ENCODE assay signal across 22 cellular contexts in genomic region chr17:76658387-76658705, GRCh38. TPM values are rescaled to one million over a fixed set of nuclear protein-coding genes. Genes with fewer than 3 reads are reported as not detected.
DNase-seq lines count a peak whose midpoint lies in the region; ATAC-seq and TF ChIP-seq lines count a peak whose summit lies in the region.
"Had no signal": no experiment of that assay in that cellular context is flagged by ENCODE, and none has a peak within 500 bp of the region (broad histone marks: within the 10 kb centered on the region; RNA-seq: fewer than 3 reads in every experiment).

No MANE protein-coding gene starts in this region.

- H3T11ph ChIP-seq in H9 (ENCODE audit: low read length), result no peak overlapping the region

- H3K27ac Mint-ChIP-seq in activated CD8-positive, alpha-beta memory T cell treated with anti-CD3 and anti-CD28 coated beads, Interleukin-2, amount 10 ng/mL, durations not matched to agents 7 days and 5 days, result peak overlapping the region; percentile 4
- H3K27ac Mint-ChIP-seq in T-cell (peak overlapping the region; percentile 84 to 91), H9 (no peak overlapping the region)
- no peak overlapping the region for H3K27ac Mint-ChIP-seq in activated T-cell treated with anti-CD3 and anti-CD28 coated beads, Interleukin-2, amount 50 U/mL, for 72 hours
- H3K27ac Mint-ChIP-seq: activated naive CD8-positive, alpha-beta T cell had no signal

- H2BK120ac ChIP-seq in H9 (ENCODE audit: low read depth, low read length, poor library complexity, severe bottlenecking), result no peak overlapping the region

- H3K36me3 ChIP-seq in esophagus (ENCODE audit: control insufficient read depth in 2 of 2, insufficient read depth in 2 of 2, low read length in 1 of 2) (no peaks in the 10 kb centered on the region), transverse colon (no peaks in the 10 kb centered on the region)
- H3K36me3 ChIP-seq: MG63, SJCRH30, stomach had no signal

- H2BK15ac ChIP-seq in H9 (ENCODE audit: low read depth, low read length), result no peak overlapping the region

- H3K27me3 ChIP-seq in esophagus (ENCODE audit: control insufficient read depth in 1 of 2, insufficient read depth in 2 of 2, low read length in 2 of 2) (no peaks in the 10 kb centered on the region), transverse colon (no peaks in the 10 kb centered on the region), H9 (ENCODE audit: insufficient read depth, low read length) (no peaks in the 10 kb centered on the region)
- H3K27me3 ChIP-seq: body of pancreas, MG63, stomach had no signal

- H2BK5ac ChIP-seq in H9 (ENCODE audit: insufficient read length, low read length), result no peak overlapping the region

- DNase-seq in activated CD8-positive, alpha-beta memory T cell treated with anti-CD3 and anti-CD28 coated beads, Interleukin-2, amount 10 ng/mL, durations not matched to agents 7 days and 5 days, result no peak
- DNase-seq in activated CD8-positive, alpha-beta memory T cell treated with anti-CD3 and anti-CD28 coated beads, Interleukin-2, amount 50 U/mL, for 4 hours, result no peak
- no peak for DNase-seq in T-cell
- DNase-seq in transverse colon, result no peak
- no peak for DNase-seq in NCI-H1105 (lab: John Stamatoyannopoulos, UW)
- no peak for DNase-seq in activated T-cell treated with anti-CD3 and anti-CD28 coated beads, Interleukin-2, amount 50 U/mL, for 72 hours
- DNase-seq in H9, result no peak
- DNase-seq: body of pancreas; GF-D8; glutamatergic neuron; MG63; midbrain; NCI-H187; NCI-H82; SJCRH30; stimulated activated CD4-positive, alpha-beta T cell treated with anti-CD3 and anti-CD28 coated beads, Interleukin-2, amount 100 ng/mL, for 48 hours; stomach had no signal

- in situ Hi-C loops in transverse colon (cut with MboI; ENCODE audit: low pct_ligation_motif_present in 1 of 4, low pct_unique_long_range_greater_than_20kb in 1 of 4, low sequenced_read_pairs in 3 of 4), result no loop called here

- H3K4ac ChIP-seq in H9 (ENCODE audit: low read depth, low read length), result no peak overlapping the region

- H3K4me1 ChIP-seq in esophagus (ENCODE audit: control insufficient read depth in 2 of 2, insufficient read depth in 2 of 2, low read length in 1 of 2) (peaks cover 0 to 16% of the 10 kb centered on the region in 2 donors), transverse colon (peaks cover 0 to 45% (median 26%) of the 10 kb centered on the region in 4 donors), H9 (ENCODE audit: insufficient read depth, low read length) (no peaks in the 10 kb centered on the region)

- peak; percentile 65 for ATAC-seq in activated CD8-positive, alpha-beta memory T cell treated with anti-CD3 and anti-CD28 coated beads, Interleukin-2, amount 10 ng/mL, durations not matched to agents 7 days and 5 days
- ATAC-seq in T-cell (replicated peaks in 1 of 4), result no peak
- no peak for ATAC-seq in activated T-cell treated with anti-CD3 and anti-CD28 coated beads, Interleukin-2, amount 50 U/mL, for 72 hours (replicated peaks in 1 of 2)
- ATAC-seq: body of pancreas had no signal

- no peaks in the 10 kb centered on the region for H3K79me2 ChIP-seq in H9 (ENCODE audit: insufficient read depth, low read length)

- H3K79me1 ChIP-seq in H9 (ENCODE audit: insufficient read depth, low read depth, low read length, poor library complexity, severe bottlenecking), result no peaks in the 10 kb centered on the region

- no peak overlapping the region for H4K5ac ChIP-seq in H9 (ENCODE audit: insufficient read length, low read depth, low read length)

- no peak overlapping the region for H3K56ac ChIP-seq in H9 (ENCODE audit: insufficient read length, low read depth, low read length)

- no peak overlapping the region for H2AFZ ChIP-seq in H9 (ENCODE audit: low read length)

- CTCF ChIA-PET in activated CD8-positive, alpha-beta memory T cell treated with anti-CD3 and anti-CD28 coated beads, Interleukin-2, amount 10 ng/mL, durations not matched to agents 7 days and 5 days (lab: Charles Lee), result interaction anchor here (1.2 to 2.0 kb wide), 2 partner anchors 23 to 34 kb away, joined by 3 to 4 read pairs; no protein-coding TSS in a partner anchor
- CTCF ChIA-PET in T-cell (lab: Charles Lee), result no interaction called here

- H3K27me3 Mint-ChIP-seq in activated CD8-positive, alpha-beta memory T cell treated with anti-CD3 and anti-CD28 coated beads, Interleukin-2, amount 10 ng/mL, durations not matched to agents 7 days and 5 days, result peaks cover 2% of the 10 kb centered on the region
- H3K27me3 Mint-ChIP-seq in T-cell, result no peaks in the 10 kb centered on the region
- no peaks in the 10 kb centered on the region for H3K27me3 Mint-ChIP-seq in activated T-cell treated with anti-CD3 and anti-CD28 coated beads, Interleukin-2, amount 50 U/mL, for 72 hours (ENCODE audit: low read depth)
- H3K27me3 Mint-ChIP-seq in H9 (ENCODE audit: low read depth), result no peaks in the 10 kb centered on the region; the same call in 1 of the 2 replicates
- H3K27me3 Mint-ChIP-seq: activated naive CD8-positive, alpha-beta T cell had no signal

- WGBS in esophagus, 2 donors, result 69 to 77% methylated on average over 3 of the region's 3 CpGs
- 50 to 69% methylated on average over 1 to 3 of the region's 3 CpGs for WGBS in transverse colon (ENCODE audit: low coverage in 1 of 2), 2 donors
- no CpG with 5 or more reads among the region's 3 CpGs for WGBS in H9 (ENCODE audit: extremely low coverage, insufficient read length, low lambda C conversion rate)

- intact Hi-C loops in transverse colon (cut with DNase I; ENCODE audit: low total_unique reads), result no loop called here

- H3K4me1 Mint-ChIP-seq in activated CD8-positive, alpha-beta memory T cell treated with anti-CD3 and anti-CD28 coated beads, Interleukin-2, amount 10 ng/mL, durations not matched to agents 7 days and 5 days, result peaks cover 28% of the 10 kb centered on the region
- H3K4me1 Mint-ChIP-seq in T-cell (peaks cover 31 to 41% (median 34%) of the 10 kb centered on the region in 3 donors), H9 (peaks cover 9% of the 10 kb centered on the region in 2 experiments)
- peaks cover 21% of the 10 kb centered on the region for H3K4me1 Mint-ChIP-seq in activated T-cell treated with anti-CD3 and anti-CD28 coated beads, Interleukin-2, amount 50 U/mL, for 72 hours (ENCODE audit: low read depth)

- H3K9ac ChIP-seq in H9 (ENCODE audit: extremely low read depth, insufficient read length, low read length), result no peak overlapping the region

- no peak overlapping the region for H2BK12ac ChIP-seq in H9 (ENCODE audit: insufficient read length, low read depth, low read length)

- H3K18ac ChIP-seq in H9 (ENCODE audit: insufficient read length, low read depth, low read length), result no peak overlapping the region

- H4K8ac ChIP-seq in H9 (replicated peaks; ENCODE audit: insufficient read length, low read depth, low read length), result no peak overlapping the region

- no peaks in the 10 kb centered on the region for H3K23me2 ChIP-seq in H9 (ENCODE audit: insufficient read length, low read depth, low read length, poor library complexity, severe bottlenecking)

- TF ChIP-seq CTCF in transverse colon (IDR thresholded peaks at IDR 0.05) (no peak), H9 (conservative IDR thresholded peaks at IDR 0.05) (no peak)

- H3K23ac ChIP-seq in H9 (ENCODE audit: insufficient read length, low read depth, low read length), result no peak overlapping the region

- POLR2A ChIA-PET in T-cell (lab: Charles Lee), result interaction anchor here in 1 of 2 donors (0.6 kb wide), 1 partner anchor 92 kb away, joined by 4 read pairs; no protein-coding TSS in a partner anchor

- H3K4me3 Mint-ChIP-seq in activated CD8-positive, alpha-beta memory T cell treated with anti-CD3 and anti-CD28 coated beads, Interleukin-2, amount 10 ng/mL, durations not matched to agents 7 days and 5 days, result no peak overlapping the region
- peak overlapping the region in 2 of 3 donors; percentile 21 to 34 for H3K4me3 Mint-ChIP-seq in T-cell
- no peak overlapping the region for H3K4me3 Mint-ChIP-seq in activated T-cell treated with anti-CD3 and anti-CD28 coated beads, Interleukin-2, amount 50 U/mL, for 72 hours
- H3K4me3 Mint-ChIP-seq in H9, result peak overlapping the region in 1 of 2 experiments; percentile 20; a peak in 1 of 5 replicates
- H3K4me3 Mint-ChIP-seq: activated naive CD8-positive, alpha-beta T cell; neural crest cell had no signal

- H3K14ac ChIP-seq in H9 (ENCODE audit: insufficient read depth, low read length), result no peak overlapping the region

- H4K20me1 ChIP-seq in H9 (ENCODE audit: control insufficient read depth, insufficient read depth, insufficient read length), result no peaks in the 10 kb centered on the region

- TF ChIP-seq EP300 in transverse colon (IDR thresholded peaks at IDR 0.05; ENCODE audit: low read depth), result no peak

- H3K27ac ChIP-seq in esophagus (ENCODE audit: low read depth in 2 of 2, low read length in 1 of 2) (peak overlapping the region; percentile 14 to 85), transverse colon (peak overlapping the region; percentile 56 to 86 (median 70)), H9 (ENCODE audit: insufficient read length, low read depth, low read length) (no peak overlapping the region)
- H3K27ac ChIP-seq: body of pancreas, SJCRH30, stomach had no signal

- no peak overlapping the region for H2AK5ac ChIP-seq in H9 (ENCODE audit: insufficient read length, low read length)

- no peak overlapping the region for H3K4me3 ChIP-seq in esophagus (ENCODE audit: low read depth in 1 of 2, low read length in 2 of 2)
- H3K4me3 ChIP-seq in transverse colon, result no peak overlapping the region
- H3K4me3 ChIP-seq: A549, body of pancreas, MG63, SJCRH30, stomach had no signal

- no peak overlapping the region for H4K91ac ChIP-seq in H9 (ENCODE audit: insufficient read length, low read depth, low read length)

- no peak overlapping the region for H3K4me2 ChIP-seq in H9 (ENCODE audit: insufficient read depth, insufficient read length, low read length)
- H3K4me2 ChIP-seq: A549 had no signal

- H3K9me3 ChIP-seq in esophagus (ENCODE audit: control insufficient read depth in 2 of 2, insufficient read depth in 1 of 2, low read depth in 1 of 2, low read length in 1 of 2) (no peaks in the 10 kb centered on the region), transverse colon (no peaks in the 10 kb centered on the region), H9 (ENCODE audit: control insufficient read depth, low read depth, low read length) (no peaks in the 10 kb centered on the region)
- H3K9me3 ChIP-seq: A549, body of pancreas, MG63, stomach had no signal

- no peak for TF ChIP-seq POLR2A in transverse colon (IDR thresholded peaks at IDR 0.05)

- no peak overlapping the region for H2BK20ac ChIP-seq in H9 (ENCODE audit: low read depth, low read length, poor library complexity, severe bottlenecking)

- H3K9me3 Mint-ChIP-seq in activated CD8-positive, alpha-beta memory T cell treated with anti-CD3 and anti-CD28 coated beads, Interleukin-2, amount 10 ng/mL, durations not matched to agents 7 days and 5 days (ENCODE audit: low read depth), result no peaks in the 10 kb centered on the region
- H3K9me3 Mint-ChIP-seq in T-cell (no peaks in the 10 kb centered on the region), H9 (no peaks in the 10 kb centered on the region)
- H3K9me3 Mint-ChIP-seq in activated T-cell treated with anti-CD3 and anti-CD28 coated beads, Interleukin-2, amount 50 U/mL, for 72 hours, result no peaks in the 10 kb centered on the region

- H3K36me3 Mint-ChIP-seq in activated CD8-positive, alpha-beta memory T cell treated with anti-CD3 and anti-CD28 coated beads, Interleukin-2, amount 10 ng/mL, durations not matched to agents 7 days and 5 days, result no peaks in the 10 kb centered on the region
- H3K36me3 Mint-ChIP-seq in T-cell (no peaks in the 10 kb centered on the region), H9 (ENCODE audit: insufficient read depth in 1 of 3, low read depth in 3 of 3) (no peaks in the 10 kb centered on the region)
- no peaks in the 10 kb centered on the region for H3K36me3 Mint-ChIP-seq in activated T-cell treated with anti-CD3 and anti-CD28 coated beads, Interleukin-2, amount 50 U/mL, for 72 hours (ENCODE audit: insufficient read depth in 2 of 2)
- H3K36me3 Mint-ChIP-seq: activated naive CD8-positive, alpha-beta T cell had no signal

RNA-seq across cellular contexts. Expression of gene ST6GALNAC1, which starts 14.8 kb away (rescaled TPM):
- total RNA-seq in activated CD8-positive, alpha-beta memory T cell treated with anti-CD3 and anti-CD28 coated beads, Interleukin-2, amount 10 ng/mL, durations not matched to agents 7 days and 5 days, result not detected
- 10 to 100 TPM in 1 of 5 donors, 1 to 10 TPM in 4; 2.6 to 20.5 (median 6.6) TPM for total RNA-seq in T-cell
- 10 to 100 TPM; 20.1 to 40.1 TPM for polyA plus RNA-seq in esophagus
- 100 to 1,000 TPM; 121 to 281 (median 182) TPM for total RNA-seq in transverse colon
- total RNA-seq in activated T-cell treated with anti-CD3 and anti-CD28 coated beads, Interleukin-2, amount 50 U/mL, for 72 hours, result 1 to 10 TPM in 1 of 2 donors, under 1 TPM in 1; 0.44 to 1.8 TPM
- not detected in 2 replicates for total RNA-seq in H9 (2021)
- total RNA-seq: neural crest cell, SJCRH30 had no signal
- polyA plus RNA-seq: BJ had no signal

RNA-seq across cellular contexts. Expression of gene MXRA7, which starts 52.4 kb away (rescaled TPM):
- total RNA-seq in activated CD8-positive, alpha-beta memory T cell treated with anti-CD3 and anti-CD28 coated beads, Interleukin-2, amount 10 ng/mL, durations not matched to agents 7 days and 5 days, result 10 to 100 TPM; 29.8 to 32.0 TPM
- total RNA-seq in T-cell (10 to 100 TPM in 3 of 5 donors, 1 to 10 TPM in 2; 5.9 to 14.7 (median 13.5) TPM), transverse colon (100 to 1,000 TPM in 1 of 4 donors, 10 to 100 TPM in 3; 31.0 to 633 (median 52.5) TPM), H9 (2021) (28.2 TPM in 2 replicates)
- polyA plus RNA-seq in esophagus, result 10 to 100 TPM; 10.0 to 54.0 TPM
- total RNA-seq in activated T-cell treated with anti-CD3 and anti-CD28 coated beads, Interleukin-2, amount 50 U/mL, for 72 hours, result 10 to 100 TPM; 17.4 to 21.8 TPM

Comparison
In these comparisons a context has a peak if more than half of its experiments do, and no peak if none do; other contexts are left out.
1. H3K27ac Mint-ChIP-seq: peak in activated CD8-positive, alpha-beta memory T cell treated with anti-CD3 and anti-CD28 coated beads, Interleukin-2, amount 10 ng/mL, durations not matched to agents 7 days and 5 days (single experiment) and T-cell (2 of 2); none in activated T-cell treated with anti-CD3 and anti-CD28 coated beads, Interleukin-2, amount 50 U/mL, for 72 hours (single experiment) and H9 (0 of 3).
2. H3K4me3 Mint-ChIP-seq: peak in T-cell (2 of 3); none in activated CD8-positive, alpha-beta memory T cell treated with anti-CD3 and anti-CD28 coated beads, Interleukin-2, amount 10 ng/mL, durations not matched to agents 7 days and 5 days (single experiment) and activated T-cell treated with anti-CD3 and anti-CD28 coated beads, Interleukin-2, amount 50 U/mL, for 72 hours (0 of 2).
3. RNA of gene ST6GALNAC1, which starts 14.8 kb away (total RNA-seq): 121 to 281 TPM in transverse colon; 2.6 to 20.5 TPM in T-cell, 0.44 to 1.8 TPM in activated T-cell treated with anti-CD3 and anti-CD28 coated beads, Interleukin-2, amount 50 U/mL, for 72 hours, not detected in activated CD8-positive, alpha-beta memory T cell treated with anti-CD3 and anti-CD28 coated beads, Interleukin-2, amount 10 ng/mL, durations not matched to agents 7 days and 5 days and not detected in H9; every median in the first group is over 4 times any median in the second.